ENCODE assay signal across 1 cellular context in genomic region chr16:22814330-22815105, GRCh38.
TF ChIP-seq lines count a peak whose summit lies in the region.

No MANE protein-coding gene starts in this region.

TF ChIP-seq in H1, 55 proteins besides CTCF, POLR2A, EP300 and RAD21:
- TF ChIP-seq RBBP5 (IDR thresholded peaks at IDR 0.05; ENCODE audit: borderline replicate concordance, low read depth, low read length) (peak; percentile 49; the same call in 1 of the 2 replicates), EZH2 (IDR thresholded peaks at IDR 0.05; ENCODE audit: low read depth, low read length, severe bottlenecking) (no peak), FOSL1 (IDR thresholded peaks at IDR 0.05; ENCODE audit: insufficient read depth, low read depth, low read length) (no peak), ATF3 (IDR thresholded peaks at IDR 0.05; ENCODE audit: insufficient read depth, low read depth, low read length) (no peak), SIRT6 (IDR thresholded peaks at IDR 0.05; ENCODE audit: low read length) (no peak), SUZ12 (IDR thresholded peaks at IDR 0.05; ENCODE audit: low read length) (peak; percentile 63; the same call in 1 of the 2 replicates), BCL11A (IDR thresholded peaks at IDR 0.05; ENCODE audit: low read depth in 2 of 2, low read length in 2 of 2) (no peak), GTF2F1 (IDR thresholded peaks at IDR 0.05; ENCODE audit: borderline replicate concordance, low read depth, low read length) (no peak), CTBP2 (IDR thresholded peaks at IDR 0.05; ENCODE audit: borderline replicate concordance, insufficient read depth, insufficient read length, low read length) (no peak), NANOG (IDR thresholded peaks at IDR 0.05; ENCODE audit: insufficient read depth, low read depth, low read length, poor library complexity, severe bottlenecking) (no peak), KDM4A (IDR thresholded peaks at IDR 0.05; ENCODE audit: low read depth, low read length, severe bottlenecking) (peak; percentile 95), BACH1 (IDR thresholded peaks at IDR 0.05; ENCODE audit: low read length) (no peak), SP2 (IDR thresholded peaks at IDR 0.05; ENCODE audit: low read length) (no peak), CHD2 (IDR thresholded peaks at IDR 0.05; ENCODE audit: low read length) (no peak), ASH2L (IDR thresholded peaks at IDR 0.05; ENCODE audit: low read length) (peak; percentile 25), TAF1 (IDR thresholded peaks at IDR 0.05; ENCODE audit: low read depth, low read length) (peak; percentile 4; the same call in 1 of the 2 replicates), EGR1 (IDR thresholded peaks at IDR 0.05; ENCODE audit: borderline replicate concordance, low read depth, low read length) (no peak), PHF8 (conservative IDR thresholded peaks at IDR 0.05; ENCODE audit: low read depth, low read length) (no peak; the same call in 1 of the 2 replicates), CBX5 (IDR thresholded peaks at IDR 0.05; ENCODE audit: low read depth, low read length) (no peak), GABPA (IDR thresholded peaks at IDR 0.05; ENCODE audit: borderline replicate concordance, insufficient read depth, low read length) (peak; percentile 25; the same call in 1 of the 2 replicates), MAX (IDR thresholded peaks at IDR 0.05) (no peak; the same call in 1 of the 2 replicates), SIX5 (IDR thresholded peaks at IDR 0.05; ENCODE audit: low read depth, low read length) (no peak), CREB1 (IDR thresholded peaks at IDR 0.05) (no peak)
TF ChIP-seq in H1: peak in this region for 6.
